8 cellular contexts compared by ENCODE assay signal in genomic region chr3:184335661-184336483, GRCh38. TPM values are rescaled to one million over a fixed set of nuclear protein-coding genes. Genes with fewer than 3 reads are reported as not detected.
A peak's percentile ranks its signal among the peaks of the same experiment; 100 is the strongest.
DNase-seq lines count a peak whose midpoint lies in the region; ATAC-seq, FAIRE-seq and TF ChIP-seq lines count a peak whose summit lies in the region.

No MANE protein-coding gene starts in this region.

- TF ChIP-seq CTCF in GM13976 (IDR thresholded peaks at IDR 0.05; ENCODE audit: borderline replicate concordance, control extremely low read depth, extremely low read depth, insufficient read depth, missing control alignments) (no peak), keratinocyte (optimal IDR thresholded peaks at IDR 0.05 in 1 of 3, IDR thresholded peaks at IDR 0.05 in 1 of 3, conservative IDR thresholded peaks at IDR 0.05 in 1 of 3; ENCODE audit: extremely low read depth in 1 of 3, insufficient read depth in 2 of 3, low read length in 3 of 3) (no peak)

- H3K4me2 ChIP-seq in keratinocyte (ENCODE audit: control insufficient read depth, extremely low read depth, insufficient read depth, low read depth, low read length): peak overlapping the region; percentile 90

- H3K4me1 ChIP-seq in keratinocyte (ENCODE audit: control insufficient read depth, extremely low read depth, insufficient read depth, low read length): peaks cover 89% of the 10 kb centered on the region

- H3K27me3 ChIP-seq in keratinocyte (ENCODE audit: control insufficient read depth, extremely low read depth, insufficient read depth, low read length): no peaks in the 10 kb centered on the region

- dilution Hi-C loops in keratinocyte (cut with MboI; ENCODE audit: extremely low pct_ligation_motif_present, low sequenced_read_pairs): no loop called here

- DNase-seq in GM13976 (ENCODE audit: low spot score) (peak; percentile 92), NCI-H2196 (lab: John Stamatoyannopoulos, UW; ENCODE audit: unreplicated experiment) (peak; percentile 99), caudate nucleus (lab: John Stamatoyannopoulos, UW) (peak in 60 of 61 donors; percentile 36 to 96 (median 82)), keratinocyte (ENCODE audit: low read depth, low spot score) (no peak), A172 (ENCODE audit: low spot score) (no peak)
- DNase-seq in activated CD4-positive, CD25-positive, alpha-beta regulatory T cell treated with anti-CD3 and anti-CD28 coated beads, Interleukin-2, amount 50 U/mL, for 16 hours (ENCODE audit: low read depth, low spot score): peak; percentile 66
- peak; percentile 74 to 86 (median 81) for DNase-seq in stimulated activated CD4-positive, alpha-beta T cell treated with anti-CD3 and anti-CD28 coated beads, Interleukin-12 subunit alpha, Interleukin-12 subunit beta, amount 100 ng/mL, for 48 hours (ENCODE audit: low read depth in 2 of 3, low spot score in 1 of 3)

- peaks cover 32 to 37% of the 10 kb centered on the region in 2 experiments for H3K36me3 ChIP-seq in keratinocyte (ENCODE audit: control insufficient read depth in 2 of 2, extremely low read depth in 1 of 2, insufficient read depth in 2 of 2, low read length in 2 of 2)

- no peak for FAIRE-seq in keratinocyte (lab: Jason Lieb, UNC)

- peak; percentile 57 for ATAC-seq in HG02870 (IDR thresholded peaks at IDR 0.05; ENCODE audit: unreplicated experiment)

- H3K9me3 ChIP-seq in keratinocyte (ENCODE audit: control insufficient read depth, low read depth, low read length): no peaks in the 10 kb centered on the region

- H3K27ac ChIP-seq in caudate nucleus (ENCODE audit: low read depth, low read length) (peak overlapping the region; percentile 98), keratinocyte (ENCODE audit: control insufficient read depth, insufficient read depth, low read length) (peak overlapping the region; percentile 85)

- peaks cover 27% of the 10 kb centered on the region for H3K79me2 ChIP-seq in keratinocyte (ENCODE audit: control insufficient read depth, insufficient read depth, low read length)

- H3K9ac ChIP-seq in keratinocyte (ENCODE audit: control insufficient read depth, extremely low read depth, insufficient read depth, low read length): peak overlapping the region; percentile 88

- in situ Hi-C loops in GM13976 (cut with MboI; ENCODE audit: low sequenced_read_pairs, unreplicated experiment): no loop called here

- H3K9me1 ChIP-seq in keratinocyte (ENCODE audit: control insufficient read depth, extremely low read depth, insufficient read depth, low read length): peaks cover 3% of the 10 kb centered on the region

- H3K4me3 ChIP-seq in keratinocyte (ENCODE audit: control insufficient read depth in 2 of 3, extremely low read depth in 1 of 3, insufficient read depth in 2 of 3, low read depth in 1 of 3, low read length in 3 of 3): peak overlapping the region; percentile 52 to 78 (median 72)

- H4K20me1 ChIP-seq in keratinocyte (ENCODE audit: control insufficient read depth, extremely low read depth, insufficient read depth, low read length): peaks cover 14% of the 10 kb centered on the region

- no peak overlapping the region for H2AFZ ChIP-seq in keratinocyte (ENCODE audit: control insufficient read depth, low read length)

RNA-seq across cellular contexts. Expression of gene FAM131A, which starts 1.5 kb away (rescaled TPM):
- polyA plus RNA-seq in keratinocyte: 10.8 to 17.4 TPM (median 12.1 TPM) in 3 replicates
- 8.9 TPM for polyA plus RNA-seq in keratinocyte (2011; ENCODE audit: low read depth)
- polyA plus RNA-seq in keratinocyte (2011; cell fraction: cytosol; rRNA removed): 5.6 and 17.2 TPM in 2 replicates
- polyA plus RNA-seq in keratinocyte (2011; cell fraction: nucleus; rRNA removed): 16.2 and 17.3 TPM in 2 replicates
- polyA plus RNA-seq in keratinocyte (2012; ENCODE audit: low replicate concordance): 8.7 and 23.6 TPM in 2 replicates
- 7.2 to 17.9 TPM (median 7.8 TPM) in 3 replicates for polyA minus RNA-seq in keratinocyte
- 16.1 TPM for polyA minus RNA-seq in keratinocyte (2011; cell fraction: cytosol; rRNA and poly(A)+ RNA removed)
- polyA minus RNA-seq in keratinocyte (2011; cell fraction: nucleus; rRNA and poly(A)+ RNA removed): 8.5 and 9.5 TPM in 2 replicates
- 0.62 and 0.65 TPM in 2 replicates for total RNA-seq in A172 (2014; rRNA removed; shearing (Covaris generic))

RNA-seq across cellular contexts. Expression of gene EIF4G1, which starts 21.5 kb away (rescaled TPM):
- 217 to 467 TPM (median 225 TPM) in 3 replicates for polyA plus RNA-seq in keratinocyte
- polyA plus RNA-seq in keratinocyte (2011; ENCODE audit: low read depth): 314 TPM
- polyA plus RNA-seq in keratinocyte (2011; cell fraction: cytosol; rRNA removed): 204 and 208 TPM in 2 replicates
- polyA plus RNA-seq in keratinocyte (2011; cell fraction: nucleus; rRNA removed): 810 and 873 TPM in 2 replicates
- 202 and 422 TPM in 2 replicates for polyA plus RNA-seq in keratinocyte (2012; ENCODE audit: low replicate concordance)
- polyA minus RNA-seq in keratinocyte: 332 to 1,056 TPM (median 349 TPM) in 3 replicates
- 249 TPM for polyA minus RNA-seq in keratinocyte (2011; cell fraction: cytosol; rRNA and poly(A)+ RNA removed)
- polyA minus RNA-seq in keratinocyte (2011; cell fraction: nucleus; rRNA and poly(A)+ RNA removed): 371 and 479 TPM in 2 replicates
- total RNA-seq in A172 (2014; rRNA removed; shearing (Covaris generic)): 422 and 446 TPM in 2 replicates

RNA-seq across cellular contexts. Expression of gene CLCN2, which starts 25.5 kb away (rescaled TPM):
- 3.1 to 3.3 TPM (median 3.2 TPM) in 3 replicates for polyA plus RNA-seq in keratinocyte
- 2.0 TPM for polyA plus RNA-seq in keratinocyte (2011; ENCODE audit: low read depth)
- 1.2 and 1.7 TPM in 2 replicates for polyA plus RNA-seq in keratinocyte (2011; cell fraction: cytosol; rRNA removed)
- 9.8 and 12.7 TPM in 2 replicates for polyA plus RNA-seq in keratinocyte (2011; cell fraction: nucleus; rRNA removed)
- polyA plus RNA-seq in keratinocyte (2012; ENCODE audit: low replicate concordance): 1.7 and 2.6 TPM in 2 replicates
- 4.9 to 11.4 TPM (median 5.6 TPM) in 3 replicates for polyA minus RNA-seq in keratinocyte
- 15.9 TPM for polyA minus RNA-seq in keratinocyte (2011; cell fraction: cytosol; rRNA and poly(A)+ RNA removed)
- 4.9 and 10.5 TPM in 2 replicates for polyA minus RNA-seq in keratinocyte (2011; cell fraction: nucleus; rRNA and poly(A)+ RNA removed)
- total RNA-seq in A172 (2014; rRNA removed; shearing (Covaris generic)): 3.0 and 8.8 TPM in 2 replicates

RNA-seq across cellular contexts. Expression of gene POLR2H, which starts 25.6 kb away (rescaled TPM):
- polyA plus RNA-seq in keratinocyte: 132 to 202 TPM (median 135 TPM) in 3 replicates
- 34.8 TPM for polyA plus RNA-seq in keratinocyte (2011; ENCODE audit: low read depth)
- 122 and 127 TPM in 2 replicates for polyA plus RNA-seq in keratinocyte (2011; cell fraction: cytosol; rRNA removed)
- polyA plus RNA-seq in keratinocyte (2011; cell fraction: nucleus; rRNA removed): 263 and 367 TPM in 2 replicates
- 80.1 and 82.0 TPM in 2 replicates for polyA plus RNA-seq in keratinocyte (2012; ENCODE audit: low replicate concordance)
- polyA minus RNA-seq in keratinocyte: 33.1 to 71.8 TPM (median 37.7 TPM) in 3 replicates
- polyA minus RNA-seq in keratinocyte (2011; cell fraction: cytosol; rRNA and poly(A)+ RNA removed): 39.3 TPM
- polyA minus RNA-seq in keratinocyte (2011; cell fraction: nucleus; rRNA and poly(A)+ RNA removed): 34.3 and 40.5 TPM in 2 replicates
- total RNA-seq in A172 (2014; rRNA removed; shearing (Covaris generic)): 182 and 190 TPM in 2 replicates

RNA-seq across cellular contexts. Expression of gene PSMD2, which starts 36.8 kb away (rescaled TPM):
- polyA plus RNA-seq in keratinocyte: 515 to 703 TPM (median 593 TPM) in 3 replicates
- polyA plus RNA-seq in keratinocyte (2011; ENCODE audit: low read depth): 154 TPM
- polyA plus RNA-seq in keratinocyte (2011; cell fraction: cytosol; rRNA removed): 434 and 454 TPM in 2 replicates
- 579 and 645 TPM in 2 replicates for polyA plus RNA-seq in keratinocyte (2011; cell fraction: nucleus; rRNA removed)
- 234 and 667 TPM in 2 replicates for polyA plus RNA-seq in keratinocyte (2012; ENCODE audit: low replicate concordance)
- 941 to 972 TPM (median 950 TPM) in 3 replicates for polyA minus RNA-seq in keratinocyte
- polyA minus RNA-seq in keratinocyte (2011; cell fraction: cytosol; rRNA and poly(A)+ RNA removed): 751 TPM
- polyA minus RNA-seq in keratinocyte (2011; cell fraction: nucleus; rRNA and poly(A)+ RNA removed): 397 and 557 TPM in 2 replicates
- total RNA-seq in A172 (2014; rRNA removed; shearing (Covaris generic)): 633 and 926 TPM in 2 replicates

Comparison
In these comparisons a context has a peak if more than half of its experiments do, and no peak if none do; other contexts are left out.
1. DNase-seq: peak in GM13976 (single experiment), NCI-H2196 (single experiment), activated CD4-positive, CD25-positive, alpha-beta regulatory T cell treated with anti-CD3 and anti-CD28 coated beads, Interleukin-2, amount 50 U/mL, for 16 hours (single experiment), caudate nucleus (60 of 61) and stimulated activated CD4-positive, alpha-beta T cell treated with anti-CD3 and anti-CD28 coated beads, Interleukin-12 subunit alpha, Interleukin-12 subunit beta, amount 100 ng/mL, for 48 hours (3 of 3); none in keratinocyte (single experiment) and A172 (single experiment).